In the genomic region with DNA sequence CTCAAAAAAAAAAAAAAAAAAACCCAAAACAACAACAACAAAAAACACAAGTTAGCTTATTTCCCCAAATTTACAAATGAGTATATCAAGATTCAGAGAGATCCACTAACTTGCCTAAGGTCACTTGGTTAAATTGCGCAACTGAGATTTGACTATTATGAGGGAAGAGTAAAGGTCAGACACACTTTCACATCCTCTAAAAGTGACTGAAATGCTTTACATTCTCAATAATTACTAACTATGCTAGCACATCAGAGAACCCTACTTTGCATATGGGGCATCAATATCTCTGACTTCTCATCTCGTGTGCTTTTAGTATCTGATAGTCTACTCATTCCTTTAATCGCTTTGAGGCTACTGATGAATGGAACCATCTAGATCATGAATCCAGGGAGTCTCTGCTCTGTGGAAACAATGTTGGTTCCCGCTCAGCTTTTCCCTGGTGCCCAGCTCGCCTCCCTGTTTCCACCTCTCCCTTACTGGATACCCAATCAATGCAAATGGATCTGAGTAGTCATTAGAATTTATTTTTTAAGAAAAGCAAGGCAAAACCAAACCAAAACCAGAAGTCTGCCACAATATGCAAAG, we compare ENCODE assay signal across 13 cellular contexts.
DNase-seq lines count a peak whose midpoint lies in the region; ATAC-seq lines count a peak whose summit lies in the region.
"Had no signal": no experiment of that assay in that cellular context is flagged by ENCODE, and none has a peak within 500 bp of the region (broad histone marks: within the 10 kb centered on the region; RNA-seq: fewer than 3 reads in every experiment).

No MANE protein-coding gene starts in this region.

- peaks cover 2% of the 10 kb centered on the region for H3K4me1 ChIP-seq in right cardiac atrium (ENCODE audit: control insufficient read depth, insufficient read depth, low read length)
- H3K4me1 ChIP-seq: HAP-1 had no signal

- H3K27me3 ChIP-seq in right cardiac atrium (ENCODE audit: control insufficient read depth, insufficient read depth) = no peaks in the 10 kb centered on the region

- WGBS in right cardiac atrium = 88% methylated on average over 5 of the region's 5 CpGs

- ATAC-seq in GM18909 (IDR thresholded peaks at IDR 0.05; ENCODE audit: poor library complexity, unreplicated experiment) (peak; percentile 99), GM21737 (IDR thresholded peaks at IDR 0.05; ENCODE audit: unreplicated experiment) (peak; percentile 95), HG03280 (IDR thresholded peaks at IDR 0.05; ENCODE audit: unreplicated experiment) (peak; percentile 97), left lobe of liver (peak; percentile 93), sciatic nerve (no peak), right cardiac atrium (no peak), Right ventricle myocardium superior (ENCODE audit: poor library complexity) (no peak)
- ATAC-seq: activated naive CD4-positive, alpha-beta T cell treated with anti-CD3 and anti-CD28 coated beads, Interleukin-2, amount 50 U/mL, for 72 hours had no signal

- no peaks in the 10 kb centered on the region for H3K9me3 ChIP-seq in right cardiac atrium (ENCODE audit: control insufficient read depth, low read length)
- H3K9me3 ChIP-seq: HAP-1 had no signal

- H3K4me3 ChIP-seq in right cardiac atrium (ENCODE audit: low read length) = no peak overlapping the region
- H3K4me3 ChIP-seq: HAP-1, PC-9 had no signal

- intact Hi-C loops in sciatic nerve (cut with DNase I) = no loop called here
- intact Hi-C loops in right cardiac atrium (cut with DNase I) = no loop called here
- intact Hi-C loops in Right ventricle myocardium superior (cut with DNase I) = no loop called here

- DNase-seq in left lobe of liver (ENCODE audit: low spot score) (no peak), sciatic nerve (ENCODE audit: low spot score) (no peak), right cardiac atrium (no peak), dedifferentiated amniotic fluid mesenchymal stem cell (ENCODE audit: extremely low spot score) (no peak), Right ventricle myocardium superior (no peak)
- DNase-seq: activated CD4-positive, CD25-positive, alpha-beta regulatory T cell; NCI-H1092; PC-9 had no signal

- no peak overlapping the region for H3K27ac ChIP-seq in right cardiac atrium (ENCODE audit: low read length)
- H3K27ac ChIP-seq: PC-9 had no signal

Comparison
In these comparisons a context has a peak if more than half of its experiments do, and no peak if none do; other contexts are left out.
1. ATAC-seq: peak in GM18909 (single experiment), GM21737 (single experiment), HG03280 (single experiment) and left lobe of liver (single experiment); none in sciatic nerve (single experiment), right cardiac atrium (0 of 2) and Right ventricle myocardium superior (single experiment).